ENCODE assay signal across 8 cellular contexts in genomic region chrX:129925305-129926092, GRCh38. TPM values are rescaled to one million over a fixed set of nuclear protein-coding genes. Genes with fewer than 3 reads are reported as not detected.
DNase-seq lines count a peak whose midpoint lies in the region; ATAC-seq and TF ChIP-seq lines count a peak whose summit lies in the region.

No MANE protein-coding gene starts in this region.

- 66% methylated on average over 15 of the region's 15 CpGs for WGBS in SK-N-SH (ENCODE audit: low lambda C conversion rate)

- H3K9ac ChIP-seq in Karpas-422 (ENCODE audit: low read length), result no peak overlapping the region
- H3K9ac ChIP-seq in SK-N-SH, result no peak overlapping the region

- no peak overlapping the region for H3K27ac Mint-ChIP-seq in activated naive CD4-positive, alpha-beta T cell treated with anti-CD3 and anti-CD28 coated beads, Interleukin-2, amount 50 U/mL, for 72 hours

- CTCF ChIA-PET in SK-N-SH (lab: Yijun Ruan, JAX), result interaction anchor here (0.6 to 2.4 kb wide), 60 partner anchors 8 to 320 kb away, joined by 3 to 22 read pairs (median 4); partner anchors contain the start of gene UTP14A

- H3K4me1 ChIP-seq in Karpas-422 (ENCODE audit: low read length) (no peaks in the 10 kb centered on the region), SK-N-SH (ENCODE audit: control insufficient read depth in 1 of 2, insufficient read depth in 2 of 2, low read depth in 1 of 2, low read length in 1 of 2) (no peaks in the 10 kb centered on the region; a peak in 1 of 4 replicates), cardiac muscle cell (ENCODE audit: low read depth) (no peaks in the 10 kb centered on the region)

- H3K9me3 ChIP-seq in Karpas-422 (ENCODE audit: low read length) (no peaks in the 10 kb centered on the region), SK-N-SH (no peaks in the 10 kb centered on the region), cardiac muscle cell (ENCODE audit: low read depth) (no peaks in the 10 kb centered on the region)

- H4K20me1 ChIP-seq in Karpas-422 (ENCODE audit: insufficient read depth, low read depth, low read length) (no peaks in the 10 kb centered on the region), SK-N-SH (ENCODE audit: insufficient read depth) (no peaks in the 10 kb centered on the region)

- no peak overlapping the region for H3K4me2 ChIP-seq in Karpas-422 (ENCODE audit: low read depth, low read length, poor library complexity, severe bottlenecking)
- H3K4me2 ChIP-seq in SK-N-SH, result no peak overlapping the region

- peak; percentile 81 for TF ChIP-seq RAD21 in SK-N-SH (IDR thresholded peaks at IDR 0.05; ENCODE audit: low read length)

- TF ChIP-seq EP300 in SK-N-SH (IDR thresholded peaks at IDR 0.05; ENCODE audit: borderline replicate concordance in 1 of 2, low read depth in 1 of 2, low read length in 1 of 2), result no peak

- peaks cover 31% of the 10 kb centered on the region for H3F3A ChIP-seq in SK-N-SH (replicated peaks; ENCODE audit: insufficient read depth)

- H2AFZ ChIP-seq in Karpas-422 (ENCODE audit: low read length) (no peak overlapping the region), SK-N-SH (ENCODE audit: low read depth) (no peak overlapping the region)

- H3K79me2 ChIP-seq in Karpas-422 (ENCODE audit: low read length) (no peaks in the 10 kb centered on the region), SK-N-SH (ENCODE audit: insufficient read depth) (no peaks in the 10 kb centered on the region)

- peaks cover 13% of the 10 kb centered on the region for H3K36me3 ChIP-seq in Karpas-422 (ENCODE audit: insufficient read depth, low read length)
- peaks cover 53 to 68% of the 10 kb centered on the region in 2 experiments for H3K36me3 ChIP-seq in SK-N-SH (replicated peaks in 1 of 2; ENCODE audit: control insufficient read depth in 1 of 2, insufficient read depth in 2 of 2, low read length in 1 of 2)
- peaks cover 5% of the 10 kb centered on the region for H3K36me3 ChIP-seq in cardiac muscle cell

- DNase-seq in NCI-H82 (lab: John Stamatoyannopoulos, UW) (peak; percentile 75), NCI-H82 treated with DMSO at 0.1 percent for 48 hours (lab: John Stamatoyannopoulos, UW; ENCODE audit: unreplicated experiment) (no peak), Karpas-422 (peak; percentile 90), SK-N-SH (peak; percentile 69), cardiac muscle cell (ENCODE audit: low read depth in 1 of 2, low spot score in 1 of 2) (peak; percentile 75 to 87), pulmonary artery endothelial cell (ENCODE audit: low read depth, low spot score) (peak; percentile 43)
- DNase-seq in activated naive CD4-positive, alpha-beta T cell treated with anti-CD3 and anti-CD28 coated beads, Interleukin-2, amount 50 U/mL, for 72 hours (ENCODE audit: low spot score in 2 of 2), result peak in 1 of 2 donors; percentile 72

- H3K9me2 ChIP-seq in Karpas-422 (replicated peaks; ENCODE audit: insufficient read depth, low read length) (no peaks in the 10 kb centered on the region), SK-N-SH (no peaks in the 10 kb centered on the region)

- POLR2A ChIA-PET in SK-N-SH (lab: Yijun Ruan, JAX), result interaction anchor here (0.5 to 2.6 kb wide), 4 partner anchors 10 to 135 kb away, joined by 3 to 11 read pairs (median 3); partner anchors contain the start of gene UTP14A

- peaks cover 0 to 12% of the 10 kb centered on the region in 2 donors for H3K36me3 Mint-ChIP-seq in activated naive CD4-positive, alpha-beta T cell treated with anti-CD3 and anti-CD28 coated beads, Interleukin-2, amount 50 U/mL, for 72 hours

- H3K9me3 Mint-ChIP-seq in activated naive CD4-positive, alpha-beta T cell treated with anti-CD3 and anti-CD28 coated beads, Interleukin-2, amount 50 U/mL, for 72 hours, result no peaks in the 10 kb centered on the region

- H3K27ac ChIP-seq in Karpas-422 (ENCODE audit: low read length) (no peak overlapping the region), SK-N-SH (ENCODE audit: low read depth in 2 of 2, low read length in 1 of 2) (no peak overlapping the region), cardiac muscle cell (no peak overlapping the region)

- TF ChIP-seq CTCF in SK-N-SH (IDR thresholded peaks at IDR 0.05) (peak; percentile 87), cardiac muscle cell (IDR thresholded peaks at IDR 0.05; ENCODE audit: low read depth, low read length) (peak; percentile 60)

- H3K27me3 ChIP-seq in Karpas-422 (ENCODE audit: low read length) (no peaks in the 10 kb centered on the region), SK-N-SH (ENCODE audit: insufficient read depth) (no peaks in the 10 kb centered on the region), cardiac muscle cell (no peaks in the 10 kb centered on the region)

- no peak overlapping the region for H3K4me3 ChIP-seq in Karpas-422 (ENCODE audit: low read length)
- H3K4me3 ChIP-seq in SK-N-SH (ENCODE audit: low read depth in 2 of 2, low read length in 1 of 2), result no peak overlapping the region
- H3K4me3 ChIP-seq in cardiac muscle cell, result no peak overlapping the region

- ATAC-seq in activated naive CD4-positive, alpha-beta T cell treated with anti-CD3 and anti-CD28 coated beads, Interleukin-2, amount 50 U/mL, for 72 hours, result peak; percentile 80 to 82
- ATAC-seq in GM21381 (IDR thresholded peaks at IDR 0.05; ENCODE audit: unreplicated experiment), result no peak

TF ChIP-seq in SK-N-SH, 30 proteins besides CTCF, POLR2A, EP300 and RAD21:
- peak; percentile 48 for TF ChIP-seq SMC3 (IDR thresholded peaks at IDR 0.05; ENCODE audit: low read depth, low read length)
- TF ChIP-seq GABPA (IDR thresholded peaks at IDR 0.05; ENCODE audit: low read depth), result no peak

RNA-seq across cellular contexts. Expression of gene UTP14A, which starts 19.5 kb away (rescaled TPM):
- 14.0 and 34.2 TPM in 2 replicates for total RNA-seq in Karpas-422 (2014; rRNA removed; shearing (Covaris generic); ENCODE audit: low replicate concordance)
- 25.4 and 31.7 TPM in 2 replicates for polyA plus RNA-seq in SK-N-SH (2012; rRNA removed)
- polyA plus RNA-seq in SK-N-SH (2012; cell fraction: cytosol; rRNA removed), result 32.5 and 39.1 TPM in 2 replicates
- 20.9 and 35.7 TPM in 2 replicates for polyA plus RNA-seq in SK-N-SH (2012; cell fraction: nucleus; rRNA removed)
- 10 to 100 TPM; 17.4 to 29.3 TPM for total RNA-seq in activated naive CD4-positive, alpha-beta T cell treated with anti-CD3 and anti-CD28 coated beads, Interleukin-2, amount 50 U/mL, for 72 hours
- 7.4 and 11.8 TPM in 2 replicates for total RNA-seq in cardiac muscle cell
- polyA plus RNA-seq in cardiac muscle cell, result 4.7 and 7.8 TPM in 2 replicates
- 23.5 and 30.0 TPM in 2 replicates for total RNA-seq in pulmonary artery endothelial cell

RNA-seq across cellular contexts. Expression of gene BCORL1, which starts 56.9 kb away (rescaled TPM):
- 3.5 and 5.3 TPM in 2 replicates for total RNA-seq in Karpas-422 (2014; rRNA removed; shearing (Covaris generic); ENCODE audit: low replicate concordance)
- 1.5 and 4.2 TPM in 2 replicates for polyA plus RNA-seq in SK-N-SH (2012; rRNA removed)
- 2.9 and 3.5 TPM in 2 replicates for polyA plus RNA-seq in SK-N-SH (2012; cell fraction: cytosol; rRNA removed)
- polyA plus RNA-seq in SK-N-SH (2012; cell fraction: nucleus; rRNA removed), result 8.7 and 9.5 TPM in 2 replicates
- 10 to 100 TPM in 1 of 2 donors, 1 to 10 TPM in 1; 5.9 to 10.0 TPM for total RNA-seq in activated naive CD4-positive, alpha-beta T cell treated with anti-CD3 and anti-CD28 coated beads, Interleukin-2, amount 50 U/mL, for 72 hours
- total RNA-seq in cardiac muscle cell, result 3.9 and 10.7 TPM in 2 replicates
- 8.7 and 13.6 TPM in 2 replicates for polyA plus RNA-seq in cardiac muscle cell
- total RNA-seq in pulmonary artery endothelial cell, result 1.4 and 2.0 TPM in 2 replicates
